In the genomic region with DNA sequence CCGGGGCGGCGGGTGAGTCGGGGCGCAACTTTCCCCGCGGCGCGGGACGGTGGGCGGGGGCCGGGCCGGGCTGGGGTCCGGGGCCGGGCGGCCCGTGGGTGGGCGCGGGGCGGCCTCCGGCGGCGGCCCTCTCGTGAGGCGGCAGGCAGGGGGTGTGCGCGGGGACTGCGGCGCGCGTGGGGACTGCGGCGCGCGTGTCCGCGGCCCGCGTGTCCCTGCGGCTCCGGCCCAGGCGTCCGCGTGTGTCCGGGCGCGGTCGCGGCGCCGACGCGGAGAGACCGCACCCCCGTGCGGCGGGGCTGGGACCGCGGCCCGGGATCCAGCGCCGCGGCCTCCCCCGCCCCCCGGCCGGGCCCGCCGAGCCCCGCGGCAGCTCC, we compare ENCODE assay signal across 8 cellular contexts. TPM values are rescaled to one million over a fixed set of nuclear protein-coding genes. Genes with fewer than 3 reads are reported as not detected.
DNase-seq lines count a peak whose midpoint lies in the region; ATAC-seq and TF ChIP-seq lines count a peak whose summit lies in the region.

No MANE protein-coding gene starts in this region.

- H4K5ac ChIP-seq in mesendoderm (ENCODE audit: low read length), result no peak overlapping the region

- H2BK120ac ChIP-seq in mesendoderm (ENCODE audit: low read depth, low read length), result no peak overlapping the region

- TF ChIP-seq POLR2A in body of pancreas (IDR thresholded peaks at IDR 0.05), result no peak

- H3K4ac ChIP-seq in mesendoderm (ENCODE audit: low read depth, low read length), result peak overlapping the region; percentile 74

- H3K4me2 ChIP-seq in DND-41 (ENCODE audit: insufficient read depth, low read length), result peak overlapping the region; percentile 96
- H3K4me2 ChIP-seq in mesendoderm (ENCODE audit: low read length), result no peak overlapping the region

- peaks cover 46% of the 10 kb centered on the region for H4K20me1 ChIP-seq in DND-41 (ENCODE audit: insufficient read depth, low read length)

- H3K36me3 ChIP-seq in DND-41 (ENCODE audit: insufficient read depth, low read length) (peaks cover 5% of the 10 kb centered on the region), body of pancreas (replicated peaks in 1 of 2; ENCODE audit: insufficient read depth in 1 of 2, low read depth in 2 of 2) (no peaks in the 10 kb centered on the region), mesendoderm (ENCODE audit: control insufficient read depth, insufficient read depth, low read length) (no peaks in the 10 kb centered on the region)

- H4K8ac ChIP-seq in mesendoderm (ENCODE audit: low read depth, low read length), result no peak overlapping the region

- no peak overlapping the region for H3K23ac ChIP-seq in mesendoderm (ENCODE audit: low read length)

- peak overlapping the region; percentile 82 for H3K18ac ChIP-seq in mesendoderm (ENCODE audit: low read length)

- intact Hi-C loops in body of pancreas (cut with DNase I), result no loop called here

- WGBS in body of pancreas, 2 donors, result 0% methylated on average over 34 of the region's 70 CpGs; no CpG with 5 or more reads in 1 of the 2 donors
- no CpG with 5 or more reads among the region's 70 CpGs for WGBS in mesendoderm (ENCODE audit: extremely low coverage, insufficient coverage, low lambda C conversion rate)

- H3K9me3 ChIP-seq in DND-41 (ENCODE audit: insufficient read depth, low read length, severe bottlenecking) (no peaks in the 10 kb centered on the region), body of pancreas (no peaks in the 10 kb centered on the region)

- H3K4me1 ChIP-seq in DND-41 (ENCODE audit: insufficient read depth, low read length) (peaks cover 29% of the 10 kb centered on the region), body of pancreas (peaks cover 36% of the 10 kb centered on the region), mesendoderm (ENCODE audit: control insufficient read depth, low read depth, low read length) (no peaks in the 10 kb centered on the region)

- DNase-seq in DND-41 (no peak), body of pancreas (no peak), mesendoderm (no peak), UCSD-AML1 (lab: John Stamatoyannopoulos, UW; ENCODE audit: unreplicated experiment) (no peak), NCI-H2171 (lab: John Stamatoyannopoulos, UW) (no peak), SKM-1 (lab: John Stamatoyannopoulos, UW; ENCODE audit: unreplicated experiment) (no peak)
- DNase-seq in activated naive CD4-positive, alpha-beta T cell treated with Interleukin-2 at 50 U/mL for 16 hours, result no peak

- H3K79me1 ChIP-seq in mesendoderm (ENCODE audit: low read length), result peaks cover 25% of the 10 kb centered on the region

- peak overlapping the region; percentile 75 for H3K9ac ChIP-seq in DND-41 (ENCODE audit: low read depth, low read length)
- H3K9ac ChIP-seq in mesendoderm (ENCODE audit: low read length), result peak overlapping the region; percentile 88

- H3K79me2 ChIP-seq in DND-41 (ENCODE audit: insufficient read depth, low read length), result peaks cover 48% of the 10 kb centered on the region
- H3K79me2 ChIP-seq in mesendoderm (ENCODE audit: control insufficient read depth, insufficient read depth, low read length), result peaks cover 38% of the 10 kb centered on the region

- peak overlapping the region; percentile 38; the same call in 1 of the 2 replicates for H2AFZ ChIP-seq in DND-41 (ENCODE audit: low read depth, low read length)

- H2AK5ac ChIP-seq in mesendoderm (ENCODE audit: low read length), result no peak overlapping the region

- peak; percentile 8 for TF ChIP-seq CTCF in DND-41 (IDR thresholded peaks at IDR 0.05; ENCODE audit: borderline replicate concordance, extremely low read depth, low read length, poor library complexity, severe bottlenecking)
- TF ChIP-seq CTCF in body of pancreas (IDR thresholded peaks at IDR 0.05), result peak in 2 of 7 experiments; percentile 20 to 27

- H3K27me3 ChIP-seq in DND-41 (ENCODE audit: insufficient read depth, low read length, poor library complexity) (peaks cover 7% of the 10 kb centered on the region), body of pancreas (no peaks in the 10 kb centered on the region), mesendoderm (ENCODE audit: insufficient read depth, low read length, poor library complexity) (no peaks in the 10 kb centered on the region)

- no peak overlapping the region for H2BK5ac ChIP-seq in mesendoderm (ENCODE audit: low read length)

- H3K27ac ChIP-seq in DND-41 (ENCODE audit: low read length) (no peak overlapping the region), body of pancreas (no peak overlapping the region), mesendoderm (ENCODE audit: low read depth, low read length) (no peak overlapping the region)

- H2BK15ac ChIP-seq in mesendoderm (replicated peaks; ENCODE audit: low read depth), result no peak overlapping the region

- peak overlapping the region; percentile 88 for H3K56ac ChIP-seq in mesendoderm (ENCODE audit: low read length)

- ATAC-seq in DND-41 (ENCODE audit: insufficient read depth, low read depth), result no peak
- ATAC-seq in HG02885 (IDR thresholded peaks at IDR 0.05; ENCODE audit: poor library complexity, unreplicated experiment), result peak; percentile 8
- peak; percentile 25 for ATAC-seq in body of pancreas

- peak overlapping the region in 1 of 2 experiments; percentile 76; a peak in 3 of 4 replicates for H3K4me3 ChIP-seq in DND-41 (ENCODE audit: low read depth in 1 of 2, low read length in 2 of 2)
- H3K4me3 ChIP-seq in body of pancreas, result peak overlapping the region; percentile 48 to 55
- H3K4me3 ChIP-seq in mesendoderm (ENCODE audit: low read length), result peak overlapping the region; percentile 50

RNA-seq across cellular contexts. Expression of gene PLXNA1, which starts 0.3 kb away (rescaled TPM):
- total RNA-seq in body of pancreas, result 10 to 100 TPM; 13.2 to 25.1 TPM
- 23.2 TPM for polyA plus RNA-seq in mesendoderm (2013, experiment 1 of 2)
- 22.8 TPM for polyA plus RNA-seq in mesendoderm (2013, experiment 2 of 2)
